In genomic region chr11:122491486-122491885, GRCh38 we compare ENCODE assay signal across 11 cellular contexts.
DNase-seq lines count a peak whose midpoint lies in the region; ATAC-seq and TF ChIP-seq lines count a peak whose summit lies in the region.
"Had no signal": no experiment of that assay in that cellular context is flagged by ENCODE, and none has a peak within 500 bp of the region (broad histone marks: within the 10 kb centered on the region; RNA-seq: fewer than 3 reads in every experiment).

No MANE protein-coding gene starts in this region.

- CTCF ChIA-PET in PC-9 (lab: Charles Lee): no interaction called here

- H3K36me3 ChIP-seq in adipocyte (ENCODE audit: control insufficient read depth, insufficient read depth, low read length, severe bottlenecking) (no peaks in the 10 kb centered on the region), gastroesophageal sphincter (no peaks in the 10 kb centered on the region), sigmoid colon (no peaks in the 10 kb centered on the region), PC-9 (ENCODE audit: low read depth) (no peaks in the 10 kb centered on the region)

- no peaks in the 10 kb centered on the region for H4K20me1 ChIP-seq in PC-9 (ENCODE audit: insufficient read depth)

- no peaks in the 10 kb centered on the region for H3F3A ChIP-seq in PC-9 (ENCODE audit: insufficient read depth, low read depth)

- TF ChIP-seq CTCF in gastroesophageal sphincter (IDR thresholded peaks at IDR 0.05) (no peak), sigmoid colon (IDR thresholded peaks at IDR 0.05) (no peak), PC-9 (conservative IDR thresholded peaks at IDR 0.05) (no peak)

- no peak overlapping the region for H2AFZ ChIP-seq in PC-9

- TF ChIP-seq EP300 in gastroesophageal sphincter (IDR thresholded peaks at IDR 0.05): no peak
- no peak for TF ChIP-seq EP300 in sigmoid colon (IDR thresholded peaks at IDR 0.05)

- no TSS peak for BruUV-seq in PC-9 (replicated peaks; lab: Mats Ljungman, UMichigan)

- DNase-seq in HPDE6-E6E7 (ENCODE audit: extremely low spot score) (peak; percentile 42), adipocyte (ENCODE audit: low read depth) (peak; percentile 56), smooth muscle cell of the brain vasculature (ENCODE audit: low read depth, low spot score) (peak; percentile 1), sigmoid colon (no peak), PC-9 (no peak), mucosa of gallbladder (ENCODE audit: low spot score) (no peak)
- DNase-seq: cerebellar nuclear complex; NCI-H146; stimulated activated naive CD8-positive, alpha-beta T cell treated with anti-CD3 and anti-CD28 coated beads, Interleukin-15, Interleukin-2, amounts not matched to agents 100 U/mL and 50 U/mL, for 24 hours had no signal

- H3K4me2 ChIP-seq in PC-9: no peak overlapping the region

- no peaks in the 10 kb centered on the region for H3K9me3 ChIP-seq in adipocyte (ENCODE audit: control insufficient read depth, low read length)
- H3K9me3 ChIP-seq in gastroesophageal sphincter: no peaks in the 10 kb centered on the region
- H3K9me3 ChIP-seq in sigmoid colon: no peaks in the 10 kb centered on the region
- no peaks in the 10 kb centered on the region for H3K9me3 ChIP-seq in PC-9 (ENCODE audit: insufficient read depth, low read depth)

- peaks cover 5% of the 10 kb centered on the region for H3K4me1 ChIP-seq in adipocyte (ENCODE audit: control insufficient read depth, insufficient read depth, low read length)
- peaks cover 0 to 15% (median 0%) of the 10 kb centered on the region in 3 donors for H3K4me1 ChIP-seq in gastroesophageal sphincter
- H3K4me1 ChIP-seq in sigmoid colon: peaks cover 0 to 12% (median 8%) of the 10 kb centered on the region in 4 donors
- no peaks in the 10 kb centered on the region for H3K4me1 ChIP-seq in PC-9 (replicated peaks; ENCODE audit: insufficient read depth)

- H3K27me3 ChIP-seq in adipocyte (replicated peaks; ENCODE audit: control insufficient read depth, insufficient read depth, low read length) (no peaks in the 10 kb centered on the region), gastroesophageal sphincter (no peaks in the 10 kb centered on the region), sigmoid colon (no peaks in the 10 kb centered on the region), PC-9 (ENCODE audit: insufficient read depth, low read depth) (no peaks in the 10 kb centered on the region)

- H3K4me3 ChIP-seq in adipocyte (ENCODE audit: low read length): peak overlapping the region; percentile 32
- no peak overlapping the region for H3K4me3 ChIP-seq in gastroesophageal sphincter
- no peak overlapping the region for H3K4me3 ChIP-seq in sigmoid colon
- no peak overlapping the region for H3K4me3 ChIP-seq in PC-9

- H3K9me2 ChIP-seq in PC-9 (ENCODE audit: insufficient read depth): no peaks in the 10 kb centered on the region

- intact Hi-C loops in sigmoid colon (cut with DNase I): no loop called here
- intact Hi-C loops in PC-9 (cut with micrococcal nuclease; ENCODE audit: unreplicated experiment): no loop called here

- no peaks in the 10 kb centered on the region for H3K79me2 ChIP-seq in PC-9 (ENCODE audit: low read depth)

- no peak overlapping the region for H3K9ac ChIP-seq in adipocyte (ENCODE audit: low read length)

- TF ChIP-seq POLR2A in gastroesophageal sphincter (IDR thresholded peaks at IDR 0.05) (no peak), sigmoid colon (IDR thresholded peaks at IDR 0.05) (no peak)

- 0% methylated on average over 2 of the region's 2 CpGs for WGBS in gastroesophageal sphincter (ENCODE audit: low coverage in 1 of 2), 2 donors
- WGBS in sigmoid colon, 2 donors: 36 to 83% methylated on average over 2 of the region's 2 CpGs

- POLR2A ChIA-PET in PC-9 (lab: Charles Lee; ENCODE audit: unreplicated experiment): no interaction called here

- H3K27ac ChIP-seq in gastroesophageal sphincter: no peak overlapping the region
- H3K27ac ChIP-seq in sigmoid colon: peak overlapping the region in 1 of 4 donors; percentile 3
- H3K27ac ChIP-seq in PC-9: no peak overlapping the region

- peak; percentile 46 for ATAC-seq in gastroesophageal sphincter
- ATAC-seq: HCT116; stimulated activated naive CD8-positive, alpha-beta T cell treated with anti-CD3 and anti-CD28 coated beads, Interleukin-15, Interleukin-2, amounts not matched to agents 100 U/mL and 50 U/mL, for 24 hours had no signal

Comparison
In these comparisons a context has a peak if more than half of its experiments do, and no peak if none do; other contexts are left out.
1. DNase-seq: peak in HPDE6-E6E7 (single experiment), adipocyte (single experiment) and smooth muscle cell of the brain vasculature (single experiment); none in sigmoid colon (single experiment), PC-9 (0 of 2) and mucosa of gallbladder (single experiment).